ENCODE assay signal across 11 cellular contexts in genomic region chr2:54619660-54620231, GRCh38.
DNase-seq lines count a peak whose midpoint lies in the region; ATAC-seq and TF ChIP-seq lines count a peak whose summit lies in the region.
"Had no signal": no experiment of that assay in that cellular context is flagged by ENCODE, and none has a peak within 500 bp of the region (broad histone marks: within the 10 kb centered on the region; RNA-seq: fewer than 3 reads in every experiment).

No MANE protein-coding gene starts in this region.

- ATAC-seq in GM23338 = no peak
- ATAC-seq in left lung = peak; percentile 22
- no peak for ATAC-seq in stimulated activated effector memory CD8-positive, alpha-beta T cell treated with anti-CD3 and anti-CD28 coated beads, Interleukin-12 subunit alpha, Interleukin-12 subunit beta, amount 100 ng/mL, for 72 hours
- no peak for ATAC-seq in HG03460 (IDR thresholded peaks at IDR 0.05; ENCODE audit: unreplicated experiment)
- no peak for ATAC-seq in GM21381 (IDR thresholded peaks at IDR 0.05; ENCODE audit: unreplicated experiment)

- no peak for DNase-seq in GM23338 (ENCODE audit: low spot score)
- DNase-seq in adrenal gland = peak in 1 of 7 donors; percentile 33
- no peak for DNase-seq in left lung
- DNase-seq in stimulated activated effector memory CD8-positive, alpha-beta T cell treated with anti-CD3 and anti-CD28 coated beads, Interleukin-12 subunit alpha, Interleukin-12 subunit beta, amount 100 ng/mL, for 72 hours (ENCODE audit: low spot score in 2 of 2) = no peak
- DNase-seq in COR-L47 (lab: John Stamatoyannopoulos, UW) = no peak
- no peak for DNase-seq in islet precursor cell
- DNase-seq: activated CD4-positive, alpha-beta memory T cell treated with anti-CD3 and anti-CD28 coated beads, Interleukin-2, amount 10 ng/mL, durations not matched to agents 7 days and 5 days; effector CD4-positive, alpha-beta T cell; NCI-H2029 treated with DMSO at 0.1 percent for 48 hours had no signal

- no peak overlapping the region for H3K4me3 ChIP-seq in GM23338
- no peak overlapping the region for H3K4me3 ChIP-seq in adrenal gland
- no peak overlapping the region for H3K4me3 ChIP-seq in left lung

- intact Hi-C loops in adrenal gland (cut with DNase I) (no loop called here), left lung (cut with DNase I) (no loop called here)

- peaks cover 18% of the 10 kb centered on the region for H3K79me2 ChIP-seq in GM23338 (replicated peaks; ENCODE audit: insufficient read depth)

- no peak for TF ChIP-seq CTCF in GM23338 (conservative IDR thresholded peaks at IDR 0.05; ENCODE audit: low read depth in 2 of 2)
- TF ChIP-seq CTCF in adrenal gland (IDR thresholded peaks at IDR 0.05) = no peak
- TF ChIP-seq CTCF in left lung (IDR thresholded peaks at IDR 0.05) = no peak

- peak overlapping the region; percentile 64 for H3K27ac Mint-ChIP-seq in GM23338
- peak overlapping the region; percentile 2 for H3K27ac Mint-ChIP-seq in stimulated activated effector memory CD8-positive, alpha-beta T cell treated with anti-CD3 and anti-CD28 coated beads, Interleukin-12 subunit alpha, Interleukin-12 subunit beta, amount 100 ng/mL, for 72 hours
- H3K27ac Mint-ChIP-seq: activated CD4-positive, alpha-beta memory T cell treated with anti-CD3 and anti-CD28 coated beads, Interleukin-2, amount 10 ng/mL, durations not matched to agents 7 days and 5 days had no signal

- no peak for TF ChIP-seq POLR2A in adrenal gland (IDR thresholded peaks at IDR 0.05)

- H3K4me3 Mint-ChIP-seq in GM23338 = no peak overlapping the region
- no peak overlapping the region for H3K4me3 Mint-ChIP-seq in stimulated activated effector memory CD8-positive, alpha-beta T cell treated with anti-CD3 and anti-CD28 coated beads, Interleukin-12 subunit alpha, Interleukin-12 subunit beta, amount 100 ng/mL, for 72 hours
- H3K4me3 Mint-ChIP-seq: activated CD4-positive, alpha-beta memory T cell treated with anti-CD3 and anti-CD28 coated beads, Interleukin-2, amount 10 ng/mL, durations not matched to agents 7 days and 5 days had no signal

- peaks cover 15% of the 10 kb centered on the region for H4K20me1 ChIP-seq in GM23338 (replicated peaks; ENCODE audit: insufficient read depth)

- H3F3A ChIP-seq in GM23338 (replicated peaks; ENCODE audit: low read depth) = no peaks in the 10 kb centered on the region

- H3K9me3 Mint-ChIP-seq in GM23338 = no peaks in the 10 kb centered on the region
- no peaks in the 10 kb centered on the region for H3K9me3 Mint-ChIP-seq in stimulated activated effector memory CD8-positive, alpha-beta T cell treated with anti-CD3 and anti-CD28 coated beads, Interleukin-12 subunit alpha, Interleukin-12 subunit beta, amount 100 ng/mL, for 72 hours
- H3K9me3 Mint-ChIP-seq: activated CD4-positive, alpha-beta memory T cell treated with anti-CD3 and anti-CD28 coated beads, Interleukin-2, amount 10 ng/mL, durations not matched to agents 7 days and 5 days had no signal

- WGBS in adrenal gland, 4 donors = 73 to 77% (median 75%) methylated on average over 9 of the region's 9 CpGs

- no peaks in the 10 kb centered on the region for H3K27me3 ChIP-seq in GM23338 (ENCODE audit: insufficient read depth)
- no peaks in the 10 kb centered on the region for H3K27me3 ChIP-seq in adrenal gland
- no peaks in the 10 kb centered on the region for H3K27me3 ChIP-seq in left lung

- peaks cover 83% of the 10 kb centered on the region for H3K36me3 Mint-ChIP-seq in GM23338 (ENCODE audit: low read depth)
- peaks cover 78% of the 10 kb centered on the region for H3K36me3 Mint-ChIP-seq in stimulated activated effector memory CD8-positive, alpha-beta T cell treated with anti-CD3 and anti-CD28 coated beads, Interleukin-12 subunit alpha, Interleukin-12 subunit beta, amount 100 ng/mL, for 72 hours

- H3K4me1 ChIP-seq in GM23338 (ENCODE audit: insufficient read depth) (no peaks in the 10 kb centered on the region), adrenal gland (replicated peaks in 1 of 2) (peaks cover 18 to 71% of the 10 kb centered on the region in 2 donors), left lung (peaks cover 11 to 41% of the 10 kb centered on the region in 2 donors)

- H3K27ac ChIP-seq in GM23338 (ENCODE audit: low read depth) = no peak overlapping the region
- H3K27ac ChIP-seq in adrenal gland = peak overlapping the region; percentile 45 to 93 (median 79)
- H3K27ac ChIP-seq in left lung = peak overlapping the region; percentile 28 to 42

- H3K9me3 ChIP-seq in adrenal gland (replicated peaks in 1 of 3) (no peaks in the 10 kb centered on the region), left lung (no peaks in the 10 kb centered on the region)

- H3K27me3 Mint-ChIP-seq in GM23338 (ENCODE audit: insufficient read depth, low read depth, poor library complexity) = no peaks in the 10 kb centered on the region
- H3K27me3 Mint-ChIP-seq: activated CD4-positive, alpha-beta memory T cell treated with anti-CD3 and anti-CD28 coated beads, Interleukin-2, amount 10 ng/mL, durations not matched to agents 7 days and 5 days had no signal

- H3K4me2 ChIP-seq in GM23338 = no peak overlapping the region

- no peaks in the 10 kb centered on the region for H3K9me2 ChIP-seq in GM23338 (ENCODE audit: insufficient read depth)

- no peaks in the 10 kb centered on the region; the same call in 2 of the 3 replicates for H3K4me1 Mint-ChIP-seq in GM23338
- peaks cover 8% of the 10 kb centered on the region for H3K4me1 Mint-ChIP-seq in stimulated activated effector memory CD8-positive, alpha-beta T cell treated with anti-CD3 and anti-CD28 coated beads, Interleukin-12 subunit alpha, Interleukin-12 subunit beta, amount 100 ng/mL, for 72 hours

- peaks cover 57% of the 10 kb centered on the region for H3K36me3 ChIP-seq in GM23338 (ENCODE audit: insufficient read depth)
- H3K36me3 ChIP-seq in adrenal gland (replicated peaks in 1 of 2) = peaks cover 0 to 61% of the 10 kb centered on the region in 2 donors
- peaks cover 5 to 87% of the 10 kb centered on the region in 2 donors for H3K36me3 ChIP-seq in left lung

- no peak overlapping the region for H2AFZ ChIP-seq in GM23338

TF ChIP-seq in GM23338, 12 proteins besides CTCF, POLR2A, EP300 and RAD21 (continues in another document):
- TF ChIP-seq ZNF114 (CRISPR knock-in tag; IDR thresholded peaks at IDR 0.05) (no peak), EZH2phosphoT487 (IDR thresholded peaks at IDR 0.05; ENCODE audit: unreplicated experiment) (no peak), ZNF331 (CRISPR knock-in tag; IDR thresholded peaks at IDR 0.05; ENCODE audit: low read depth) (no peak), CREB1 (CRISPR knock-in tag; IDR thresholded peaks at IDR 0.05; ENCODE audit: low read depth) (no peak), POLR2AphosphoS5 (IDR thresholded peaks at IDR 0.05; ENCODE audit: low read depth) (no peak), STAT1 (IDR thresholded peaks at IDR 0.05; ENCODE audit: unreplicated experiment) (no peak), EZH2 (IDR thresholded peaks at IDR 0.05; ENCODE audit: low read depth, unreplicated experiment) (no peak)
- TF ChIP-seq, protein P1, sequence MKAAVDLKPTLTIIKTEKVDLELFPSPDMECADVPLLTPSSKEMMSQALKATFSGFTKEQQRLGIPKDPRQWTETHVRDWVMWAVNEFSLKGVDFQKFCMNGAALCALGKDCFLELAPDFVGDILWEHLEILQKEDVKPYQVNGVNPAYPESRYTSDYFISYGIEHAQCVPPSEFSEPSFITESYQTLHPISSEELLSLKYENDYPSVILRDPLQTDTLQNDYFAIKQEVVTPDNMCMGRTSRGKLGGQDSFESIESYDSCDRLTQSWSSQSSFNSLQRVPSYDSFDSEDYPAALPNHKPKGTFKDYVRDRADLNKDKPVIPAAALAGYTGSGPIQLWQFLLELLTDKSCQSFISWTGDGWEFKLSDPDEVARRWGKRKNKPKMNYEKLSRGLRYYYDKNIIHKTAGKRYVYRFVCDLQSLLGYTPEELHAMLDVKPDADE (IDR thresholded peaks at IDR 0.05) = no peak
- TF ChIP-seq, protein P2, sequence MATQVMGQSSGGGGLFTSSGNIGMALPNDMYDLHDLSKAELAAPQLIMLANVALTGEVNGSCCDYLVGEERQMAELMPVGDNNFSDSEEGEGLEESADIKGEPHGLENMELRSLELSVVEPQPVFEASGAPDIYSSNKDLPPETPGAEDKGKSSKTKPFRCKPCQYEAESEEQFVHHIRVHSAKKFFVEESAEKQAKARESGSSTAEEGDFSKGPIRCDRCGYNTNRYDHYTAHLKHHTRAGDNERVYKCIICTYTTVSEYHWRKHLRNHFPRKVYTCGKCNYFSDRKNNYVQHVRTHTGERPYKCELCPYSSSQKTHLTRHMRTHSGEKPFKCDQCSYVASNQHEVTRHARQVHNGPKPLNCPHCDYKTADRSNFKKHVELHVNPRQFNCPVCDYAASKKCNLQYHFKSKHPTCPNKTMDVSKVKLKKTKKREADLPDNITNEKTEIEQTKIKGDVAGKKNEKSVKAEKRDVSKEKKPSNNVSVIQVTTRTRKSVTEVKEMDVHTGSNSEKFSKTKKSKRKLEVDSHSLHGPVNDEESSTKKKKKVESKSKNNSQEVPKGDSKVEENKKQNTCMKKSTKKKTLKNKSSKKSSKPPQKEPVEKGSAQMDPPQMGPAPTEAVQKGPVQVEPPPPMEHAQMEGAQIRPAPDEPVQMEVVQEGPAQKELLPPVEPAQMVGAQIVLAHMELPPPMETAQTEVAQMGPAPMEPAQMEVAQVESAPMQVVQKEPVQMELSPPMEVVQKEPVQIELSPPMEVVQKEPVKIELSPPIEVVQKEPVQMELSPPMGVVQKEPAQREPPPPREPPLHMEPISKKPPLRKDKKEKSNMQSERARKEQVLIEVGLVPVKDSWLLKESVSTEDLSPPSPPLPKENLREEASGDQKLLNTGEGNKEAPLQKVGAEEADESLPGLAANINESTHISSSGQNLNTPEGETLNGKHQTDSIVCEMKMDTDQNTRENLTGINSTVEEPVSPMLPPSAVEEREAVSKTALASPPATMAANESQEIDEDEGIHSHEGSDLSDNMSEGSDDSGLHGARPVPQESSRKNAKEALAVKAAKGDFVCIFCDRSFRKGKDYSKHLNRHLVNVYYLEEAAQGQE (IDR thresholded peaks at IDR 0.05; ENCODE audit: unreplicated experiment) = no peak
